Comparison of ENCODE assay signal across 20 cellular contexts in the genomic region with DNA sequence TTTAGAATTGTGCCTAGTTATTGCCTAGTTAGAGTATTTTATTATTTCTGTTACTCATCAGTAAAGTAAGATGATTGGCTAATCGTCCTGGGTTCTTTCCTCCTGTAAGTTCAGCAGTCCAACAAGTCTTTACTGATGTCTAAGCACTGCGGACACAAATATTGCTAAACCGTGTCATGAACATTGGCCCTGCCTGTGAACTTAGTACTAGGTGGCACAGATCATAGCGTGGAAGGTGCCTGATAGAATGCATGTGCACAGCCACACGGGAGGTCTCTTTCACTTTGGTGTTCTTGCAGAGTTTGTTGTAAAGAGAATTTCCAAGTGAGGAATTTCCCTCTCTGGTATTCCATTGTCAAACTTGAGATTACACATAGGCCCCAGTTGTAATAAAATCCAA. TPM values are rescaled to one million over a fixed set of nuclear protein-coding genes. Genes with fewer than 3 reads are reported as not detected.
DNase-seq lines count a peak whose midpoint lies in the region; ATAC-seq and TF ChIP-seq lines count a peak whose summit lies in the region.
"Had no signal": no experiment of that assay in that cellular context is flagged by ENCODE, and none has a peak within 500 bp of the region (broad histone marks: within the 10 kb centered on the region; RNA-seq: fewer than 3 reads in every experiment).

No MANE protein-coding gene starts in this region.

- no peaks in the 10 kb centered on the region for H3K9me3 Mint-ChIP-seq in activated naive CD8-positive, alpha-beta T cell (ENCODE audit: low read depth)
- peaks cover 6% of the 10 kb centered on the region for H3K9me3 Mint-ChIP-seq in activated naive CD8-positive, alpha-beta T cell treated with anti-CD3 and anti-CD28 coated beads for 36 hours
- H3K9me3 Mint-ChIP-seq in endodermal cell (peaks cover 8% of the 10 kb centered on the region), memory B cell (peaks cover 2% of the 10 kb centered on the region), chondrocyte (ENCODE audit: low read depth) (peaks cover 5% of the 10 kb centered on the region)
- peaks cover 2 to 3% of the 10 kb centered on the region in 2 donors for H3K9me3 Mint-ChIP-seq in stimulated activated naive B cell treated with anti-CD40 and anti-IgM and Interleukin-4, amounts not matched to agents 10 μg/mL and 1 μg/mL and 100 μg/mL, for 72 hours
- H3K9me3 Mint-ChIP-seq: CD4-positive, alpha-beta T cell had no signal

- H3K4me1 Mint-ChIP-seq in activated naive CD8-positive, alpha-beta T cell (ENCODE audit: low read depth), result peaks cover 60% of the 10 kb centered on the region
- peaks cover 53% of the 10 kb centered on the region for H3K4me1 Mint-ChIP-seq in activated naive CD8-positive, alpha-beta T cell treated with anti-CD3 and anti-CD28 coated beads for 36 hours
- H3K4me1 Mint-ChIP-seq in endodermal cell (peaks cover 66% of the 10 kb centered on the region), memory B cell (peaks cover 24% of the 10 kb centered on the region), chondrocyte (ENCODE audit: low read depth) (peaks cover 22% of the 10 kb centered on the region)
- peaks cover 22 to 44% of the 10 kb centered on the region in 2 donors for H3K4me1 Mint-ChIP-seq in stimulated activated naive B cell treated with anti-CD40 and anti-IgM and Interleukin-4, amounts not matched to agents 10 μg/mL and 1 μg/mL and 100 μg/mL, for 72 hours

- H3K36me3 ChIP-seq in endodermal cell (ENCODE audit: control insufficient read depth, insufficient read depth, low read length), result peaks cover 44% of the 10 kb centered on the region

- peaks cover 21% of the 10 kb centered on the region for H3K36me3 Mint-ChIP-seq in activated naive CD8-positive, alpha-beta T cell
- peaks cover 48% of the 10 kb centered on the region for H3K36me3 Mint-ChIP-seq in activated naive CD8-positive, alpha-beta T cell treated with anti-CD3 and anti-CD28 coated beads for 36 hours
- peaks cover 40% of the 10 kb centered on the region for H3K36me3 Mint-ChIP-seq in endodermal cell (ENCODE audit: low read depth)
- H3K36me3 Mint-ChIP-seq in memory B cell, result peaks cover 42% of the 10 kb centered on the region
- H3K36me3 Mint-ChIP-seq in stimulated activated naive B cell treated with anti-CD40 and anti-IgM and Interleukin-4, amounts not matched to agents 10 μg/mL and 1 μg/mL and 100 μg/mL, for 72 hours, result peaks cover 44 to 54% of the 10 kb centered on the region in 2 donors
- H3K36me3 Mint-ChIP-seq in chondrocyte (ENCODE audit: low read depth), result peaks cover 15% of the 10 kb centered on the region

- peak overlapping the region; percentile 34 for H3K27ac Mint-ChIP-seq in activated naive CD8-positive, alpha-beta T cell
- no peak overlapping the region for H3K27ac Mint-ChIP-seq in activated naive CD8-positive, alpha-beta T cell treated with anti-CD3 and anti-CD28 coated beads for 36 hours
- H3K27ac Mint-ChIP-seq in endodermal cell (peak overlapping the region; percentile 82), memory B cell (peak overlapping the region; percentile 24), chondrocyte (ENCODE audit: unreplicated experiment) (no peak overlapping the region)
- peak overlapping the region; percentile 47 for H3K27ac Mint-ChIP-seq in stimulated activated naive B cell treated with anti-CD40 and anti-IgM and Interleukin-4, amounts not matched to agents 10 μg/mL and 1 μg/mL and 100 μg/mL, for 72 hours
- H3K27ac Mint-ChIP-seq: CD4-positive, alpha-beta T cell had no signal

- WGBS in endodermal cell (ENCODE audit: insufficient coverage in 1 of 2, insufficient read length in 1 of 2), 2 experiments, result 96 to 97% methylated on average over 3 to 5 of the region's 5 CpGs

- peaks cover 22% of the 10 kb centered on the region for H3K4me1 ChIP-seq in endodermal cell (ENCODE audit: control insufficient read depth, insufficient read depth, low read length)

- no peak for ATAC-seq in memory B cell (ENCODE audit: low read depth)
- ATAC-seq in stimulated activated naive B cell treated with anti-CD40 and anti-IgM and Interleukin-4, amounts not matched to agents 10 μg/mL and 1 μg/mL and 100 μg/mL, for 72 hours (replicated peaks), result no peak
- no peak for ATAC-seq in GM18517 (IDR thresholded peaks at IDR 0.05; ENCODE audit: unreplicated experiment)

- no peak overlapping the region for H3K4me3 ChIP-seq in endodermal cell (ENCODE audit: low read length)
- H3K4me3 ChIP-seq: GM23248, HAP-1 had no signal

- no peak overlapping the region for H3K27ac ChIP-seq in endodermal cell (ENCODE audit: low read depth, low read length)
- H3K27ac ChIP-seq: GM23248, HL-60 had no signal

- TF ChIP-seq CTCF in endodermal cell (conservative IDR thresholded peaks at IDR 0.05) (no peak), chondrocyte (IDR thresholded peaks at IDR 0.05) (no peak)

- H3K9ac ChIP-seq in endodermal cell (ENCODE audit: extremely low read depth, low read length, poor library complexity, severe bottlenecking), result no peak overlapping the region
- H3K9ac ChIP-seq: GM23248 had no signal

- no peak for DNase-seq in activated naive CD8-positive, alpha-beta T cell treated with anti-CD3 and anti-CD28 coated beads for 36 hours
- DNase-seq in endodermal cell (no peak), memory B cell (ENCODE audit: low spot score in 2 of 2) (no peak), KBM-7 (no peak), chondrocyte (ENCODE audit: low spot score) (no peak)
- DNase-seq in stimulated activated naive B cell treated with anti-CD40 and anti-IgM and Interleukin-4, amounts not matched to agents 10 μg/mL and 1 μg/mL and 100 μg/mL, for 72 hours, result no peak
- DNase-seq: CD4-positive, alpha-beta T cell; GF-D8; GM23248; NCI-H1105 treated with DMSO at 0.1 percent for 48 hours; NCI-H1694; NCI-H2081 treated with DMSO at 0.1 percent for 48 hours; NCI-H446 treated with DMSO at 0.1 percent for 48 hours; NCI-H69; NK-92 treated with Interleukin-12 subunit alpha and Interleukin-12 subunit beta, amount 100 ng/mL, for 24 hours; Right ventricle myocardium superior had no signal

- H3K27me3 Mint-ChIP-seq in activated naive CD8-positive, alpha-beta T cell, result no peaks in the 10 kb centered on the region
- no peaks in the 10 kb centered on the region for H3K27me3 Mint-ChIP-seq in activated naive CD8-positive, alpha-beta T cell treated with anti-CD3 and anti-CD28 coated beads for 36 hours
- no peaks in the 10 kb centered on the region for H3K27me3 Mint-ChIP-seq in endodermal cell (ENCODE audit: insufficient read depth)
- H3K27me3 Mint-ChIP-seq in memory B cell, result no peaks in the 10 kb centered on the region
- no peaks in the 10 kb centered on the region for H3K27me3 Mint-ChIP-seq in stimulated activated naive B cell treated with anti-CD40 and anti-IgM and Interleukin-4, amounts not matched to agents 10 μg/mL and 1 μg/mL and 100 μg/mL, for 72 hours
- no peaks in the 10 kb centered on the region for H3K27me3 Mint-ChIP-seq in chondrocyte (ENCODE audit: low read depth)
- H3K27me3 Mint-ChIP-seq: CD4-positive, alpha-beta T cell had no signal

- H3K4me3 Mint-ChIP-seq in activated naive CD8-positive, alpha-beta T cell, result no peak overlapping the region
- no peak overlapping the region for H3K4me3 Mint-ChIP-seq in activated naive CD8-positive, alpha-beta T cell treated with anti-CD3 and anti-CD28 coated beads for 36 hours
- H3K4me3 Mint-ChIP-seq in endodermal cell (no peak overlapping the region), memory B cell (no peak overlapping the region), chondrocyte (ENCODE audit: unreplicated experiment) (no peak overlapping the region)
- no peak overlapping the region for H3K4me3 Mint-ChIP-seq in stimulated activated naive B cell treated with anti-CD40 and anti-IgM and Interleukin-4, amounts not matched to agents 10 μg/mL and 1 μg/mL and 100 μg/mL, for 72 hours
- H3K4me3 Mint-ChIP-seq: CD4-positive, alpha-beta T cell had no signal

- in situ Hi-C loops in KBM-7 (cut with MboI; ENCODE audit: low pct_unique_long_range_greater_than_20kb, low sequenced_read_pairs), result no loop called here

- H3K9me3 ChIP-seq in endodermal cell (ENCODE audit: control insufficient read depth, low read length), result peaks cover 6% of the 10 kb centered on the region

- H3K27me3 ChIP-seq in endodermal cell (ENCODE audit: control insufficient read depth, insufficient read depth, low read length, poor library complexity, severe bottlenecking), result no peaks in the 10 kb centered on the region

RNA-seq across cellular contexts. Expression of a gene that starts 38.0 kb away (rescaled TPM):
- 10 to 100 TPM; 69.8 to 74.6 TPM for total RNA-seq in activated naive CD8-positive, alpha-beta T cell treated with anti-CD3 and anti-CD28 coated beads for 36 hours
- total RNA-seq in endodermal cell (10 to 100 TPM; 86.8 to 87.1 TPM), chondrocyte (43.8 to 45.7 TPM (median 44.2 TPM) in 3 replicates)
- 45.7 TPM for polyA plus RNA-seq in endodermal cell (2013, experiment 1 of 2)
- 47.6 TPM for polyA plus RNA-seq in endodermal cell (2013, experiment 2 of 2)

Comparison
In these comparisons a context has a peak if more than half of its experiments do, and no peak if none do; other contexts are left out.
1. H3K27ac Mint-ChIP-seq: peak in activated naive CD8-positive, alpha-beta T cell (single experiment), endodermal cell (single experiment), memory B cell (single experiment) and stimulated activated naive B cell treated with anti-CD40 and anti-IgM and Interleukin-4, amounts not matched to agents 10 μg/mL and 1 μg/mL and 100 μg/mL, for 72 hours (single experiment); none in activated naive CD8-positive, alpha-beta T cell treated with anti-CD3 and anti-CD28 coated beads for 36 hours (single experiment) and chondrocyte (single experiment).